Comparison of ENCODE assay signal across 8 cellular contexts in genomic region chr1:26784023-26784871, GRCh38. TPM values are rescaled to one million over a fixed set of nuclear protein-coding genes. Genes with fewer than 3 reads are reported as not detected.
DNase-seq lines count a peak whose midpoint lies in the region; ATAC-seq and TF ChIP-seq lines count a peak whose summit lies in the region.

No MANE protein-coding gene starts in this region.

- peaks cover 39% of the 10 kb centered on the region for H3K4me1 Mint-ChIP-seq in activated naive CD4-positive, alpha-beta T cell treated with anti-CD3 and anti-CD28 coated beads for 36 hours (ENCODE audit: low read depth)

- no peak for DNase-seq in activated naive CD4-positive, alpha-beta T cell treated with anti-CD3 and anti-CD28 coated beads for 36 hours
- no peak for DNase-seq in activated naive CD4-positive, alpha-beta T cell treated with Interleukin-2 at 50 U/mL for 16 hours
- DNase-seq in SK-MEL-5 (ENCODE audit: low read depth, low spot score) (peak; percentile 64), fibroblast of the conjunctiva (ENCODE audit: low read depth) (peak; percentile 86), ovary (peak; percentile 87 to 95 (median 90))
- DNase-seq in activated CD4-positive, CD25-positive, alpha-beta regulatory T cell treated with anti-CD3 and anti-CD28 coated beads, Interleukin-2, amount 50 U/mL, for 72 hours: no peak
- DNase-seq in stimulated activated CD4-positive, alpha-beta T cell treated with anti-CD3 and anti-CD28 coated beads, Interleukin-15, amount 100 ng/mL, for 24 hours: no peak

- H3K27ac ChIP-seq in ovary: peak overlapping the region; percentile 24 to 99

- in situ Hi-C loops in SK-MEL-5 (cut with HindIII; ENCODE audit: low pct_unique_long_range_greater_than_20kb, low sequenced_read_pairs): no loop called here

- no peak for TF ChIP-seq POLR2A in ovary (IDR thresholded peaks at IDR 0.05)

- no peak for ATAC-seq in GM19395 (IDR thresholded peaks at IDR 0.05; ENCODE audit: unreplicated experiment)

- H3K27me3 Mint-ChIP-seq in activated naive CD4-positive, alpha-beta T cell treated with anti-CD3 and anti-CD28 coated beads for 36 hours (ENCODE audit: low read depth): no peaks in the 10 kb centered on the region

- no peaks in the 10 kb centered on the region for H3K9me3 Mint-ChIP-seq in activated naive CD4-positive, alpha-beta T cell treated with anti-CD3 and anti-CD28 coated beads for 36 hours

- CTCF ChIA-PET in activated naive CD4-positive, alpha-beta T cell treated with anti-CD3 and anti-CD28 coated beads for 36 hours (lab: Charles Lee): interaction anchor here (1.8 kb wide), 1 partner anchor 107 kb away, joined by 6 read pairs; no protein-coding TSS in a partner anchor

- no peak for TF ChIP-seq EP300 in ovary (IDR thresholded peaks at IDR 0.05)

- WGBS in ovary, 3 donors: 35 to 75% (median 37%) methylated on average over 2 of the region's 2 CpGs

- H3K36me3 Mint-ChIP-seq in activated naive CD4-positive, alpha-beta T cell treated with anti-CD3 and anti-CD28 coated beads for 36 hours (ENCODE audit: low read depth): peaks cover 19% of the 10 kb centered on the region

- no peak overlapping the region for H3K4me3 ChIP-seq in ovary

- no peaks in the 10 kb centered on the region for H3K36me3 ChIP-seq in ovary

- H3K27ac Mint-ChIP-seq in activated naive CD4-positive, alpha-beta T cell treated with anti-CD3 and anti-CD28 coated beads for 36 hours: peak overlapping the region; percentile 18

- no peaks in the 10 kb centered on the region for H3K27me3 ChIP-seq in ovary

- intact Hi-C loops in activated naive CD4-positive, alpha-beta T cell treated with anti-CD3 and anti-CD28 coated beads for 36 hours (cut with micrococcal nuclease): no loop called here
- intact Hi-C loops in ovary (cut with DNase I): loop anchor here in 2 of 4 donors (10.0 kb wide), 1 partner anchor 59 kb away; no protein-coding TSS in a partner anchor

- no peak for TF ChIP-seq CTCF in ovary (IDR thresholded peaks at IDR 0.05)

- H3K9me3 ChIP-seq in ovary: no peaks in the 10 kb centered on the region

- no peak overlapping the region for H3K4me3 Mint-ChIP-seq in activated naive CD4-positive, alpha-beta T cell treated with anti-CD3 and anti-CD28 coated beads for 36 hours

- H3K4me1 ChIP-seq in ovary (ENCODE audit: insufficient read depth): peaks cover 34% of the 10 kb centered on the region

RNA-seq across cellular contexts. Expression of gene PIGV, which starts 3.5 kb away (rescaled TPM):
- total RNA-seq in activated naive CD4-positive, alpha-beta T cell treated with anti-CD3 and anti-CD28 coated beads for 36 hours: 10 to 100 TPM; 10.6 to 11.2 TPM
- total RNA-seq in SK-MEL-5 (2014; rRNA removed; shearing (Covaris generic)): 18.8 and 19.0 TPM in 2 replicates
- polyA plus RNA-seq in SK-MEL-5 (2015; cell fraction: cytosol; rRNA removed): 13.2 and 13.4 TPM in 2 replicates
- polyA plus RNA-seq in SK-MEL-5 (2015; cell fraction: nucleus; rRNA removed): 12.5 and 14.6 TPM in 2 replicates
- total RNA-seq in ovary: 10 to 100 TPM in 5 of 7 donors, 1 to 10 TPM in 2; 9.2 to 15.4 (median 10.5) TPM
- polyA plus RNA-seq in ovary: 10 to 100 TPM; 12.4 to 13.3 TPM

RNA-seq across cellular contexts. Expression of gene ZDHHC18, which starts 42.2 kb away (rescaled TPM):
- total RNA-seq in activated naive CD4-positive, alpha-beta T cell treated with anti-CD3 and anti-CD28 coated beads for 36 hours: 10 to 100 TPM; 37.3 to 39.0 TPM
- total RNA-seq in SK-MEL-5 (2014; rRNA removed; shearing (Covaris generic)): 9.5 and 11.0 TPM in 2 replicates
- polyA plus RNA-seq in SK-MEL-5 (2015; cell fraction: cytosol; rRNA removed): 24.4 and 30.0 TPM in 2 replicates
- 40.4 and 42.5 TPM in 2 replicates for polyA plus RNA-seq in SK-MEL-5 (2015; cell fraction: nucleus; rRNA removed)
- 10 to 100 TPM; 10.7 to 15.8 (median 12.3) TPM for total RNA-seq in ovary
- 10 to 100 TPM in 1 of 2 donors, 1 to 10 TPM in 1; 9.5 to 12.9 TPM for polyA plus RNA-seq in ovary

Comparison
In these comparisons a context has a peak if more than half of its experiments do, and no peak if none do; other contexts are left out.
1. DNase-seq: peak in SK-MEL-5 (single experiment), fibroblast of the conjunctiva (single experiment) and ovary (5 of 5); none in activated naive CD4-positive, alpha-beta T cell treated with anti-CD3 and anti-CD28 coated beads for 36 hours (single experiment), activated naive CD4-positive, alpha-beta T cell treated with Interleukin-2 at 50 U/mL for 16 hours (single experiment), activated CD4-positive, CD25-positive, alpha-beta regulatory T cell treated with anti-CD3 and anti-CD28 coated beads, Interleukin-2, amount 50 U/mL, for 72 hours (single experiment) and stimulated activated CD4-positive, alpha-beta T cell treated with anti-CD3 and anti-CD28 coated beads, Interleukin-15, amount 100 ng/mL, for 24 hours (single experiment).